12 cellular contexts compared by ENCODE assay signal in genomic region chr3:46865034-46865507, GRCh38. TPM values are rescaled to one million over a fixed set of nuclear protein-coding genes. Genes with fewer than 3 reads are reported as not detected.
A peak's percentile ranks its signal among the peaks of the same experiment; 100 is the strongest.
DNase-seq lines count a peak whose midpoint lies in the region; ATAC-seq and TF ChIP-seq lines count a peak whose summit lies in the region.
"Had no signal": no experiment of that assay in that cellular context is flagged by ENCODE, and none has a peak within 500 bp of the region (broad histone marks: within the 10 kb centered on the region; RNA-seq: fewer than 3 reads in every experiment).

No MANE protein-coding gene starts in this region.

- no peak overlapping the region for H3K27ac Mint-ChIP-seq in activated naive CD4-positive, alpha-beta T cell treated with anti-CD3 and anti-CD28 coated beads, Interleukin-2, amount 10 ng/mL, durations not matched to agents 7 days and 5 days
- H3K27ac Mint-ChIP-seq: T-helper 2 cell treated with Interferon-gamma antibody and Interleukin-4, amounts not matched to agents 5 μg/mL and 100 μg/mL, for 36 hours had no signal

- H3K36me3 ChIP-seq in mucosa of descending colon (ENCODE audit: low read depth) = no peaks in the 10 kb centered on the region

- ATAC-seq in mucosa of descending colon = no peak
- no peak for ATAC-seq in HG02759 (IDR thresholded peaks at IDR 0.05; ENCODE audit: unreplicated experiment)
- ATAC-seq in HG03432 (IDR thresholded peaks at IDR 0.05; ENCODE audit: unreplicated experiment) = no peak

- H3K27me3 Mint-ChIP-seq in activated naive CD4-positive, alpha-beta T cell treated with anti-CD3 and anti-CD28 coated beads, Interleukin-2, amount 10 ng/mL, durations not matched to agents 7 days and 5 days = peaks cover 30% of the 10 kb centered on the region

- CTCF ChIA-PET in activated naive CD4-positive, alpha-beta T cell treated with anti-CD3 and anti-CD28 coated beads, Interleukin-2, amount 10 ng/mL, durations not matched to agents 7 days and 5 days (lab: Charles Lee) = interaction anchor here (1.4 to 2.6 kb wide), 2 partner anchors 11 to 45 kb away, joined by 4 to 11 read pairs; no protein-coding TSS in a partner anchor

- H3K9me3 Mint-ChIP-seq in activated naive CD4-positive, alpha-beta T cell treated with anti-CD3 and anti-CD28 coated beads, Interleukin-2, amount 10 ng/mL, durations not matched to agents 7 days and 5 days = no peaks in the 10 kb centered on the region
- H3K9me3 Mint-ChIP-seq: T-helper 2 cell treated with Interferon-gamma antibody and Interleukin-4, amounts not matched to agents 5 μg/mL and 100 μg/mL, for 36 hours had no signal

- no peaks in the 10 kb centered on the region for H3K4me1 Mint-ChIP-seq in activated naive CD4-positive, alpha-beta T cell treated with anti-CD3 and anti-CD28 coated beads, Interleukin-2, amount 10 ng/mL, durations not matched to agents 7 days and 5 days

- H3K4me3 Mint-ChIP-seq in activated naive CD4-positive, alpha-beta T cell treated with anti-CD3 and anti-CD28 coated beads, Interleukin-2, amount 10 ng/mL, durations not matched to agents 7 days and 5 days = no peak overlapping the region
- H3K4me3 Mint-ChIP-seq: T-helper 2 cell treated with Interferon-gamma antibody and Interleukin-4, amounts not matched to agents 5 μg/mL and 100 μg/mL, for 36 hours had no signal

- H3K9me3 ChIP-seq in mucosa of descending colon = no peaks in the 10 kb centered on the region

- H3K4me3 ChIP-seq in mucosa of descending colon = no peak overlapping the region

- intact Hi-C loops in mucosa of descending colon (cut with DNase I, micrococcal nuclease) = no loop called here

- peak; percentile 2 for DNase-seq in activated naive CD4-positive, alpha-beta T cell treated with anti-CD3 and anti-CD28 coated beads, Interleukin-2, amount 50 U/mL, for 16 hours
- DNase-seq in activated naive CD4-positive, alpha-beta T cell treated with anti-CD3 and anti-CD28 coated beads, Interleukin-2, amount 10 ng/mL, durations not matched to agents 7 days and 5 days = no peak
- DNase-seq in fibroblast of the conjunctiva (ENCODE audit: low read depth) (peak; percentile 66), mucosa of descending colon (peak in 2 of 3 donors; percentile 12 to 49), hepatic stellate cell (ENCODE audit: low spot score) (no peak), NCI-H524 treated with DMSO at 0.1 percent for 48 hours (lab: John Stamatoyannopoulos, UW) (no peak)
- DNase-seq: DMS 273 treated with DMSO at 0.1 percent for 48 hours had no signal

- H3K4me1 ChIP-seq in mucosa of descending colon (ENCODE audit: low read depth) = no peaks in the 10 kb centered on the region

- no peaks in the 10 kb centered on the region for H3K36me3 Mint-ChIP-seq in activated naive CD4-positive, alpha-beta T cell treated with anti-CD3 and anti-CD28 coated beads, Interleukin-2, amount 10 ng/mL, durations not matched to agents 7 days and 5 days

- TF ChIP-seq CTCF in mucosa of descending colon (IDR thresholded peaks at IDR 0.05) = no peak

RNA-seq across cellular contexts. Expression of gene MYL3, which starts 1.8 kb away (rescaled TPM):
- total RNA-seq in mucosa of descending colon = 1 to 10 TPM in 2 of 3 donors, under 1 TPM in 1; 0.32 to 3.1 (median 1.2) TPM
- total RNA-seq: A673, OCI-LY7 had no signal

RNA-seq across cellular contexts. Expression of gene PTH1R, which starts 12.4 kb away (rescaled TPM):
- 1 to 10 TPM in 2 of 3 donors, under 1 TPM in 1; 0.87 to 4.6 (median 1.9) TPM for total RNA-seq in mucosa of descending colon
- total RNA-seq: OCI-LY7 had no signal

Comparison
In these comparisons a context has a peak if more than half of its experiments do, and no peak if none do; other contexts are left out.
1. DNase-seq: peak in activated naive CD4-positive, alpha-beta T cell treated with anti-CD3 and anti-CD28 coated beads, Interleukin-2, amount 50 U/mL, for 16 hours (single experiment), fibroblast of the conjunctiva (single experiment) and mucosa of descending colon (2 of 3); none in activated naive CD4-positive, alpha-beta T cell treated with anti-CD3 and anti-CD28 coated beads, Interleukin-2, amount 10 ng/mL, durations not matched to agents 7 days and 5 days (single experiment), hepatic stellate cell (single experiment) and NCI-H524 treated with DMSO at 0.1 percent for 48 hours (single experiment).